In genomic region chr19:11771520-11771919, GRCh38 we compare ENCODE assay signal across 8 cellular contexts. TPM values are rescaled to one million over a fixed set of nuclear protein-coding genes. Genes with fewer than 3 reads are reported as not detected.
DNase-seq lines count a peak whose midpoint lies in the region; TF ChIP-seq lines count a peak whose summit lies in the region.
"Not testable (repeated sequence)": the region's sequence is repeated elsewhere in the genome, so short reads cannot be mapped to it uniquely, and the experiment has no call there.
"Had no signal": no experiment of that assay in that cellular context is flagged by ENCODE, and none has a peak within 500 bp of the region (broad histone marks: within the 10 kb centered on the region; RNA-seq: fewer than 3 reads in every experiment).

No MANE protein-coding gene starts in this region.

- TF ChIP-seq CTCF in AG09309 (IDR thresholded peaks at IDR 0.05; ENCODE audit: control insufficient read depth, insufficient read depth, low read depth, low read length, missing control alignments) (peak; percentile 17), GM12874 (IDR thresholded peaks at IDR 0.05; ENCODE audit: insufficient read depth, low read depth, low read length) (peak; percentile 19; the same call in 1 of the 2 replicates), VCaP (conservative IDR thresholded peaks at IDR 0.05) (0 out of 2 replicates have a peak, but pooled peaks have one; percentile 6), endodermal cell (conservative IDR thresholded peaks at IDR 0.05) (peak; percentile 53), neural crest cell (conservative IDR thresholded peaks at IDR 0.05) (peak; percentile 41)

- not testable (repeated sequence) for H3K36me3 ChIP-seq in endodermal cell (ENCODE audit: control insufficient read depth, insufficient read depth, low read length)

- H3K9me3 ChIP-seq in endodermal cell (ENCODE audit: control insufficient read depth, low read length), result peaks cover 53% of the 10 kb centered on the region

- H3K4me1 Mint-ChIP-seq in endodermal cell, result not testable (repeated sequence)
- H3K4me1 Mint-ChIP-seq in neural crest cell, result peaks cover 19% of the 10 kb centered on the region

- WGBS in endodermal cell (ENCODE audit: insufficient coverage in 1 of 2, insufficient read length in 1 of 2), 2 experiments, result 69 to 71% methylated on average over 9 to 11 of the region's 11 CpGs

- H3K9me3 Mint-ChIP-seq in endodermal cell (peaks cover 80% of the 10 kb centered on the region), neural crest cell (peaks cover 22% of the 10 kb centered on the region)

- not testable (repeated sequence) for H3K9ac ChIP-seq in endodermal cell (ENCODE audit: extremely low read depth, low read length, poor library complexity, severe bottlenecking)

- H3K36me3 Mint-ChIP-seq in endodermal cell (ENCODE audit: low read depth), result not testable (repeated sequence)
- peaks cover 34% of the 10 kb centered on the region for H3K36me3 Mint-ChIP-seq in neural crest cell (ENCODE audit: low read depth)

- H3K27ac ChIP-seq in VCaP; endodermal cell (ENCODE audit: low read depth, low read length): not testable (repeated sequence)

- DNase-seq in AG09309 (ENCODE audit: low read depth); neural crest cell (ENCODE audit: low read depth, low spot score): not testable (repeated sequence)
- DNase-seq in NCI-H69 (lab: John Stamatoyannopoulos, UW), result peak; percentile 7
- DNase-seq in endodermal cell, result peak; percentile 68

- peaks cover 18% of the 10 kb centered on the region for H3K27me3 ChIP-seq in endodermal cell (ENCODE audit: control insufficient read depth, insufficient read depth, low read length, poor library complexity, severe bottlenecking)

- H3K27me3 Mint-ChIP-seq in endodermal cell (ENCODE audit: insufficient read depth), result peaks cover 36% of the 10 kb centered on the region
- not testable (repeated sequence) for H3K27me3 Mint-ChIP-seq in neural crest cell (ENCODE audit: low read depth)

- H3K4me3 ChIP-seq in AG09309 (ENCODE audit: control insufficient read depth, low read depth, low read length); endodermal cell (ENCODE audit: low read length): not testable (repeated sequence)

- H3K4me3 Mint-ChIP-seq in endodermal cell, neural crest cell: not testable (repeated sequence)

- H3K4me1 ChIP-seq in endodermal cell (ENCODE audit: control insufficient read depth, insufficient read depth, low read length), result not testable (repeated sequence)

- not testable (repeated sequence) for H3K27ac Mint-ChIP-seq in endodermal cell; neural crest cell (ENCODE audit: unreplicated experiment)

RNA-seq across cellular contexts. Expression of gene ZNF441, which starts 4.7 kb away (rescaled TPM):
- 1 to 10 TPM; 2.2 to 4.4 TPM for total RNA-seq in endodermal cell
- 6.1 TPM for polyA plus RNA-seq in endodermal cell (2013, experiment 1 of 2)
- 5.3 TPM for polyA plus RNA-seq in endodermal cell (2013, experiment 2 of 2)
- total RNA-seq in neural crest cell, result 3.9 and 5.7 TPM in 2 replicates
- total RNA-seq: H7 had no signal

RNA-seq across cellular contexts. Expression of gene ZNF491, which starts 26.8 kb away (rescaled TPM):
- total RNA-seq in endodermal cell (1 to 10 TPM in 1 of 2 donors, under 1 TPM in 1; 0.90 to 2.1 TPM), neural crest cell (8.8 and 9.8 TPM in 2 replicates)
- polyA plus RNA-seq in endodermal cell (2013, experiment 1 of 2), result 3.9 TPM
- polyA plus RNA-seq in endodermal cell (2013, experiment 2 of 2), result 5.0 TPM
- total RNA-seq: A172 had no signal

RNA-seq across cellular contexts. Expression of gene ZNF823, which starts 32.8 kb away (rescaled TPM):
- total RNA-seq in endodermal cell, result 10 to 100 TPM in 1 of 2 donors, 1 to 10 TPM in 1; 9.5 to 10.6 TPM
- polyA plus RNA-seq in endodermal cell (2013, experiment 1 of 2), result 6.2 TPM
- polyA plus RNA-seq in endodermal cell (2013, experiment 2 of 2), result 5.2 TPM
- 8.7 and 8.8 TPM in 2 replicates for total RNA-seq in neural crest cell
- total RNA-seq: H7 had no signal

RNA-seq across cellular contexts. Expression of gene ZNF440, which starts 42.6 kb away (rescaled TPM):
- 10 to 100 TPM; 11.2 to 14.0 TPM for total RNA-seq in endodermal cell
- polyA plus RNA-seq in endodermal cell (2013, experiment 1 of 2), result 7.9 TPM
- 7.5 TPM for polyA plus RNA-seq in endodermal cell (2013, experiment 2 of 2)
- 19.7 and 22.2 TPM in 2 replicates for total RNA-seq in neural crest cell
